ENCODE assay signal across 12 cellular contexts in the genomic region with DNA sequence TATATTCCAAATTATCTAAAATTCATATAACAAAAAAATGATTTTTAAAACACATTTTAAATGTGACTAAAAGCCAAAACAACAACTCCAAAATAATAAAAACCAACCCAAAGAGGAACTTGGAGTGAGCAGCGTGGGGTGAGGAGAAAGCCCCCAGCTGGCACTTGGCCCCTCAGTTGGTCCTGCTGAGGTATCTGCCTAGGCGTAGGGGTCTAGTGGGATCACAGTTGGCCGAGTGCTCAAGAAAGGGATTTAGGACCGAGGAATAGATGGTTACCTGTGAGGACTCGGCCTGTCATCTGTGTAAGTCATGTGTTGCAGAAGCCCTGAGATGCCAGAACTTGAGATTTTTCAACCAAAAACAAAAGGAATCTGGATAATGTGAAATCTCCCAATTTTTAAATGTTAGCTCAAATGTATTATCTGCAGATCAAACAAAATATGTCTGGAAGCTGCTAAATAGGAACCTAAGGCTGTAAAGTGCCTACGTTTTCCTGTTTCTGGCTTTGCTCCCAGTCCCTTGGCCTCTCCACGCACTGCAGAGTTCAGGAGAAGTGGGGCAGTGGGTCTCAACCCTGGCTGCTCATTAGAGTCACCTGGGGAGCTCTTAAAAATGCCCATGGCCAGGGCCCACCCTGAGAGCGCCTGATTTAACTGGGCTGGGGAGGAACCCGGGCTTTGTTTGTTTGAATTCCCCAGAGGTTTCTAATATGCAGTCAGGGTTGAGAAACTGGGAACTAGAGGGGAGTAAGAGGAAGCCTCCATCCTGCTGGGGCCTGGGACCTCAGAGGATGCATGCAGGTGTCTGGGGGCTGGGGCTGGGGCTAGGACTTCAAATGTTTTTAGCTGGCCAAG. TPM values are rescaled to one million over a fixed set of nuclear protein-coding genes. Genes with fewer than 3 reads are reported as not detected.
A peak's percentile ranks its signal among the peaks of the same experiment; 100 is the strongest.
DNase-seq lines count a peak whose midpoint lies in the region; ATAC-seq, FAIRE-seq and TF ChIP-seq lines count a peak whose summit lies in the region.
"Had no signal": no experiment of that assay in that cellular context is flagged by ENCODE, and none has a peak within 500 bp of the region (broad histone marks: within the 10 kb centered on the region; RNA-seq: fewer than 3 reads in every experiment).

No MANE protein-coding gene starts in this region.

- H3K4me2 ChIP-seq in K562 (ENCODE audit: insufficient read depth, low read length), result no peak overlapping the region

- FAIRE-seq in K562 (lab: Jason Lieb, UNC), result no peak

- no peak for DNase-seq in CD4-positive, CD25-positive, alpha-beta regulatory T cell
- DNase-seq in K562 (ENCODE audit: extremely low read depth in 1 of 4, low spot score in 3 of 4) (no peak), lower lobe of right lung (no peak), breast epithelium (ENCODE audit: low spot score in 2 of 2) (no peak), epidermal melanocyte (ENCODE audit: insufficient read length, low spot score) (no peak), foreskin keratinocyte (no peak)
- DNase-seq in activated CD4-positive, alpha-beta T cell treated with anti-CD3 and anti-CD28 coated beads for 1 hour, result no peak
- DNase-seq: dermis blood vessel endothelial cell, SJCRH30 had no signal

- TF ChIP-seq RAD21 in K562 (CRISPR knock-in tag; conservative IDR thresholded peaks at IDR 0.05 in 1 of 2, IDR thresholded peaks at IDR 0.05 in 1 of 2), result no peak

- POLR2A ChIA-PET in HEK293 (lab: Yijun Ruan, JAX) (no interaction called here), K562 (lab: Yijun Ruan, JAX) (interaction anchor here (0.6 to 2.1 kb wide), 9 partner anchors 7 to 968 kb away, joined by 3 to 6 read pairs (median 4); no protein-coding TSS in a partner anchor)

- BruUV-seq in K562 (replicated peaks; lab: Mats Ljungman, UMichigan), result no TSS peak

- no peak overlapping the region for H3K4me3 ChIP-seq in CD4-positive, CD25-positive, alpha-beta regulatory T cell (ENCODE audit: low read depth, low read length)
- H3K4me3 ChIP-seq in HEK293 (ENCODE audit: low read depth, low read length) (no peak overlapping the region), K562 (no peak overlapping the region), lower lobe of right lung (no peak overlapping the region), breast epithelium (no peak overlapping the region)
- H3K4me3 ChIP-seq: adrenal gland, neural progenitor cell, SJCRH30 had no signal

- ATAC-seq in CD4-positive, CD25-positive, alpha-beta regulatory T cell (ENCODE audit: low read depth in 2 of 2), result no peak
- ATAC-seq in K562, result peak; percentile 37; the same call in 2 of the 3 replicates
- peak; percentile 42 to 49 for ATAC-seq in lower lobe of right lung
- ATAC-seq in foreskin keratinocyte, result no peak

- H3K4me3 Mint-ChIP-seq in CD4-positive, CD25-positive, alpha-beta regulatory T cell, result peak overlapping the region in 1 of 4 donors; percentile 16
- H3K4me3 Mint-ChIP-seq: neural progenitor cell had no signal

- H3K27me3 Mint-ChIP-seq in CD4-positive, CD25-positive, alpha-beta regulatory T cell, result no peaks in the 10 kb centered on the region

- WGBS in K562 (ENCODE audit: insufficient coverage, low coverage, missing lambda C conversion rate), result 57% methylated on average over 9 of the region's 9 CpGs

- peaks cover 8 to 34% (median 15%) of the 10 kb centered on the region in 4 donors for H3K4me1 Mint-ChIP-seq in CD4-positive, CD25-positive, alpha-beta regulatory T cell

- peaks cover 0 to 3% (median 0%) of the 10 kb centered on the region in 7 donors for H3K9me3 Mint-ChIP-seq in CD4-positive, CD25-positive, alpha-beta regulatory T cell

- H3K79me2 ChIP-seq in K562 (ENCODE audit: control insufficient read depth, insufficient read depth, low read length), result no peaks in the 10 kb centered on the region

- no peaks in the 10 kb centered on the region for H3K27me3 ChIP-seq in CD4-positive, CD25-positive, alpha-beta regulatory T cell (ENCODE audit: control insufficient read depth, insufficient read depth, low read length)
- H3K27me3 ChIP-seq in K562 (ENCODE audit: control insufficient read depth in 2 of 2, insufficient read depth in 2 of 2, low read length in 2 of 2), result no peaks in the 10 kb centered on the region
- H3K27me3 ChIP-seq in lower lobe of right lung (ENCODE audit: low read depth), result no peaks in the 10 kb centered on the region
- H3K27me3 ChIP-seq in breast epithelium, result no peaks in the 10 kb centered on the region
- H3K27me3 ChIP-seq in foreskin keratinocyte, result peaks cover 3% of the 10 kb centered on the region
- H3K27me3 ChIP-seq: adrenal gland, neural progenitor cell, SJCRH30 had no signal

- no peaks in the 10 kb centered on the region for H3K9me1 ChIP-seq in K562 (ENCODE audit: control insufficient read depth, insufficient read depth, low read length)

- no peak overlapping the region for H2AFZ ChIP-seq in K562 (ENCODE audit: low read depth, low read length)
- H2AFZ ChIP-seq: neural progenitor cell had no signal

- no peak overlapping the region for H3K27ac ChIP-seq in CD4-positive, CD25-positive, alpha-beta regulatory T cell (ENCODE audit: insufficient read depth, low read length, poor library complexity, severe bottlenecking)
- H3K27ac ChIP-seq in HEK293 (ENCODE audit: extremely low read depth, low read depth, low read length), result no peak overlapping the region
- no peak overlapping the region for H3K27ac ChIP-seq in K562 (ENCODE audit: extremely low read depth, low read depth, low read length)
- H3K27ac ChIP-seq in lower lobe of right lung, result no peak overlapping the region
- no peak overlapping the region for H3K27ac ChIP-seq in breast epithelium
- no peak overlapping the region for H3K27ac ChIP-seq in foreskin keratinocyte
- H3K27ac ChIP-seq: adrenal gland, neural progenitor cell, SJCRH30 had no signal

- no peak for TF ChIP-seq EP300 in K562 (IDR thresholded peaks at IDR 0.05; ENCODE audit: low read length)

- TF ChIP-seq POLR2A in K562 (conservative IDR thresholded peaks at IDR 0.05) (no peak), breast epithelium (IDR thresholded peaks at IDR 0.05) (no peak)

- CTCF ChIA-PET in HEK293 (lab: Yijun Ruan, JAX) (interaction anchor here (0.6 to 2.3 kb wide), 5 partner anchors 9 to 66 kb away, joined by 3 to 10 read pairs (median 7); no protein-coding TSS in a partner anchor), K562 (lab: Yijun Ruan, JAX; ENCODE audit: low intra/inter-chr PET ratio) (no interaction called here)

- no peak overlapping the region for H3K9ac ChIP-seq in K562 (ENCODE audit: insufficient read depth in 1 of 2, low read depth in 2 of 2, low read length in 2 of 2)
- H3K9ac ChIP-seq: neural progenitor cell had no signal

- H3K36me3 ChIP-seq in CD4-positive, CD25-positive, alpha-beta regulatory T cell (ENCODE audit: control insufficient read depth, insufficient read depth, low read length), result peaks cover 7% of the 10 kb centered on the region
- H3K36me3 ChIP-seq in HEK293 (ENCODE audit: control insufficient read depth in 2 of 2, insufficient read depth in 1 of 2, low read length in 2 of 2) (peaks cover 0 to 14% of the 10 kb centered on the region in 2 experiments; a peak in 1 of 3 replicates), K562 (ENCODE audit: control insufficient read depth, insufficient read depth, low read length) (peaks cover 17% of the 10 kb centered on the region), lower lobe of right lung (peaks cover 4% of the 10 kb centered on the region), breast epithelium (no peaks in the 10 kb centered on the region)
- H3K36me3 ChIP-seq: adrenal gland, neural progenitor cell, SJCRH30 had no signal

- in situ Hi-C loops in K562 (cut with MboI), result no loop called here

- H4K20me1 ChIP-seq in K562 (replicated peaks; ENCODE audit: control insufficient read depth, insufficient read depth, low read length), result no peaks in the 10 kb centered on the region

- H3K4me1 ChIP-seq in CD4-positive, CD25-positive, alpha-beta regulatory T cell (ENCODE audit: control insufficient read depth, insufficient read depth, low read length, poor library complexity, severe bottlenecking), result peaks cover 15% of the 10 kb centered on the region
- H3K4me1 ChIP-seq in HEK293 (ENCODE audit: control insufficient read depth, insufficient read depth, low read length), result no peaks in the 10 kb centered on the region
- H3K4me1 ChIP-seq in K562 (replicated peaks in 1 of 2; ENCODE audit: control insufficient read depth in 2 of 2, insufficient read depth in 2 of 2, low read length in 2 of 2), result 0 out of 5 replicates have a peak, but pooled peaks cover 0 to 2% of the 10 kb centered on the region in 2 experiments
- H3K4me1 ChIP-seq in lower lobe of right lung, result peaks cover 7% of the 10 kb centered on the region
- H3K4me1 ChIP-seq in breast epithelium, result no peaks in the 10 kb centered on the region
- H3K4me1 ChIP-seq in foreskin keratinocyte, result peaks cover 5% of the 10 kb centered on the region

- H3K36me3 Mint-ChIP-seq in CD4-positive, CD25-positive, alpha-beta regulatory T cell, result peaks cover 6% of the 10 kb centered on the region

- no peaks in the 10 kb centered on the region for H3K9me3 ChIP-seq in CD4-positive, CD25-positive, alpha-beta regulatory T cell (ENCODE audit: control insufficient read depth in 2 of 2, low read length in 2 of 2)
- H3K9me3 ChIP-seq in HEK293 (ENCODE audit: control insufficient read depth, insufficient read depth, low read depth, low read length) (no peaks in the 10 kb centered on the region), K562 (replicated peaks; ENCODE audit: control insufficient read depth, insufficient read depth, low read depth, low read length) (no peaks in the 10 kb centered on the region), lower lobe of right lung (no peaks in the 10 kb centered on the region), breast epithelium (no peaks in the 10 kb centered on the region)
- H3K9me3 ChIP-seq: adrenal gland, SJCRH30 had no signal

- peak overlapping the region; percentile 65 to 81 (median 69) for H3K27ac Mint-ChIP-seq in CD4-positive, CD25-positive, alpha-beta regulatory T cell
- H3K27ac Mint-ChIP-seq: neural progenitor cell had no signal

- no peak for TF ChIP-seq CTCF in HEK293 (tag by site-specific recombination; IDR thresholded peaks at IDR 0.05)
- no peak for TF ChIP-seq CTCF in K562 (IDR thresholded peaks at IDR 0.05 in 2 of 3, conservative IDR thresholded peaks at IDR 0.05 in 1 of 3; ENCODE audit: insufficient read depth in 2 of 3, low read depth in 1 of 3, low read length in 3 of 3)
- no peak for TF ChIP-seq CTCF in lower lobe of right lung (IDR thresholded peaks at IDR 0.05)
- TF ChIP-seq CTCF in breast epithelium (IDR thresholded peaks at IDR 0.05), result no peak
- no peak for TF ChIP-seq CTCF in foreskin keratinocyte (conservative IDR thresholded peaks at IDR 0.05)

- intact Hi-C loops in K562 (cut with micrococcal nuclease), result no loop called here
- intact Hi-C loops in lower lobe of right lung (cut with DNase I), result no loop called here
- intact Hi-C loops in breast epithelium (cut with DNase I; ENCODE audit: low total_unique reads), result no loop called here

RNA-seq across cellular contexts. Expression of gene LDLRAP1, which starts 38.5 kb away (rescaled TPM):
- total RNA-seq in CD4-positive, CD25-positive, alpha-beta regulatory T cell, result 98.7 TPM
- polyA plus RNA-seq in CD4-positive, CD25-positive, alpha-beta regulatory T cell, result 100 to 1,000 TPM; 170 to 326 (median 258) TPM
- 30.0 and 73.0 TPM in 2 replicates for total RNA-seq in K562 (2011; cell fraction: chromatin; rRNA removed; ENCODE audit: low replicate concordance)
- total RNA-seq in K562 (2011; cell fraction: nucleolus; rRNA removed), result 38.5 and 41.1 TPM in 2 replicates
- 33.9 and 37.2 TPM in 2 replicates for total RNA-seq in K562 (2011; cell fraction: nucleoplasm; rRNA removed)
- total RNA-seq in K562 (2014; rRNA removed) (14.2 and 19.0 TPM in 2 replicates), K562 (2014; rRNA removed; fragmentation: Illumina TruSeq; extraction: Trizol) (10.9 and 13.0 TPM in 2 replicates), K562 (2015; rRNA removed; fragmentation: Illumina TruSeq; extraction: Trizol) (16.3 and 17.7 TPM in 2 replicates), K562 (2021) (28.8 and 29.2 TPM in 2 replicates), lower lobe of right lung (30.3 TPM), breast epithelium (10 to 100 TPM; 10.7 to 17.0 (median 16.5) TPM), foreskin keratinocyte (21.5 and 23.3 TPM in 2 replicates)
- polyA plus RNA-seq in K562 (2011; rRNA removed) (16.2 and 25.0 TPM in 2 replicates), K562 (2014; fragmentation: Illumina TruSeq; extraction: Trizol) (26.8 and 29.6 TPM in 2 replicates), K562 (2014; fragmentation: Nextera tagmentation; extraction: Ambion mirVana) (1 to 10 TPM in 1 of 2 experiments, under 1 TPM in 1; 0.56 to 1.4 TPM), K562 (2014; rRNA removed) (22.2 and 25.7 TPM in 2 replicates), foreskin keratinocyte (18.7 and 18.8 TPM in 2 replicates)
- 22.4 and 23.7 TPM in 2 replicates for polyA plus RNA-seq in K562 (2011; cell fraction: cytosol; rRNA removed)
- polyA plus RNA-seq in K562 (2011; cell fraction: nucleus; rRNA removed), result 69.9 and 75.9 TPM in 2 replicates
- 24.3 and 30.1 TPM in 2 replicates for polyA plus RNA-seq in K562 (2012)
- polyA minus RNA-seq in K562 (2011; rRNA and poly(A)+ RNA removed), result 11.8 and 12.8 TPM in 2 replicates
- polyA minus RNA-seq in K562 (2011; cell fraction: cytosol; rRNA and poly(A)+ RNA removed), result 11.8 and 16.7 TPM in 2 replicates
- 6.9 and 14.2 TPM in 2 replicates for polyA minus RNA-seq in K562 (2011; cell fraction: nucleus; rRNA and poly(A)+ RNA removed)

Comparison
In these comparisons a context has a peak if more than half of its experiments do, and no peak if none do; other contexts are left out.
1. ATAC-seq: peak in K562 (single experiment) and lower lobe of right lung (2 of 2); none in CD4-positive, CD25-positive, alpha-beta regulatory T cell (0 of 2) and foreskin keratinocyte (single experiment).